In the genomic region with DNA sequence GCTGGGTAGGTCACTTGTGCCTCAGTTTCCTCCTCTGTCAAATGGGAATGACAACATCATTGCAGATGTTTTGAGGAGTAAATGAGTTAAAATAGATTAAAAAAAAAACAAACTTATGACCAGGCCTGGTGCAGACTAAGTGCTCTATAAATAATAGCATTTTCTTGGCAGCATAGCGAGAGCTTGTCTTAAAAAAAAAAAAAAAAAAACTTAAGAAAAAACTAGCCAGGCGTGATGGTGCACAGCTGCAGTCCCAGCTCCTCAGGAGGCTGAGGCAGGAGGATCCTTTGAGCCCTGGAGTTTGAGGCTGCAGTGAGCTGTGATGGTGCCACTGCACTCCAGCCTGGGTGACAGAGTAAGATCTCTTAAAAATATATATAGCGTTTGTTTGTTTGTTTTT, we compare ENCODE assay signal across 7 cellular contexts. TPM values are rescaled to one million over a fixed set of nuclear protein-coding genes. Genes with fewer than 3 reads are reported as not detected.
DNase-seq lines count a peak whose midpoint lies in the region; TF ChIP-seq lines count a peak whose summit lies in the region.
"Not testable (repeated sequence)": the region's sequence is repeated elsewhere in the genome, so short reads cannot be mapped to it uniquely, and the experiment has no call there.

No MANE protein-coding gene starts in this region.

- peaks cover 29 to 58% of the 10 kb centered on the region in 2 experiments for H3K4me1 ChIP-seq in neutrophil (ENCODE audit: control insufficient read depth in 1 of 2, insufficient read depth in 1 of 2, low read depth in 1 of 2, low read length in 1 of 2)
- H3K4me1 ChIP-seq in suprapubic skin, result peaks cover 66% of the 10 kb centered on the region

- H3K9me3 Mint-ChIP-seq in activated CD4-positive, alpha-beta T cell treated with anti-CD3 and anti-CD28 coated beads, Interleukin-2, amount 10 ng/mL, durations not matched to agents 7 days and 5 days; activated naive CD4-positive, alpha-beta T cell treated with anti-CD3 and anti-CD28 coated beads, Interleukin-2, amount 50 U/mL, for 24 hours; dendritic cell treated with granulocyte-macrophage colony-stimulating factor and Interleukin-4, amounts not matched to agents 40 ng/mL and 50 ng/mL, for 4 days; immature natural killer cell: not testable (repeated sequence)

- not testable (repeated sequence) for H3K4me3 ChIP-seq in HL-60 (replicated peaks; ENCODE audit: insufficient read depth, low read length); neutrophil (ENCODE audit: low read depth in 1 of 2, low read length in 1 of 2); suprapubic skin

- intact Hi-C loops in dendritic cell treated with granulocyte-macrophage colony-stimulating factor and Interleukin-4, amounts not matched to agents 40 ng/mL and 50 ng/mL, for 4 days (cut with micrococcal nuclease), result not testable (repeated sequence)

- WGBS in suprapubic skin, result 37% methylated on average over 3 of the region's 3 CpGs

- TF ChIP-seq CTCF in HL-60 (IDR thresholded peaks at IDR 0.05; ENCODE audit: insufficient read depth, low read length); neutrophil (IDR thresholded peaks at IDR 0.05); suprapubic skin (IDR thresholded peaks at IDR 0.05): not testable (repeated sequence)

- DNase-seq in HL-60 (ENCODE audit: low read depth in 1 of 2, low spot score in 1 of 2); activated CD4-positive, alpha-beta T cell treated with anti-CD3 and anti-CD28 coated beads, Interleukin-2, amount 10 ng/mL, durations not matched to agents 7 days and 5 days; suprapubic skin (ENCODE audit: low spot score in 2 of 2): not testable (repeated sequence)
- peak in 1 of 3 donors; percentile 3 for DNase-seq in immature natural killer cell

- not testable (repeated sequence) for H3K4me3 Mint-ChIP-seq in activated CD4-positive, alpha-beta T cell treated with anti-CD3 and anti-CD28 coated beads, Interleukin-2, amount 10 ng/mL, durations not matched to agents 7 days and 5 days; dendritic cell treated with granulocyte-macrophage colony-stimulating factor and Interleukin-4, amounts not matched to agents 40 ng/mL and 50 ng/mL, for 4 days
- peak overlapping the region; percentile 3 for H3K4me3 Mint-ChIP-seq in activated naive CD4-positive, alpha-beta T cell treated with anti-CD3 and anti-CD28 coated beads, Interleukin-2, amount 50 U/mL, for 24 hours
- H3K4me3 Mint-ChIP-seq in immature natural killer cell, result peak overlapping the region; percentile 19 to 98 (median 95)

- not testable (repeated sequence) for H3K9me3 ChIP-seq in neutrophil, suprapubic skin

- peaks cover 49% of the 10 kb centered on the region for H3K4me1 Mint-ChIP-seq in activated CD4-positive, alpha-beta T cell treated with anti-CD3 and anti-CD28 coated beads, Interleukin-2, amount 10 ng/mL, durations not matched to agents 7 days and 5 days
- H3K4me1 Mint-ChIP-seq in activated naive CD4-positive, alpha-beta T cell treated with anti-CD3 and anti-CD28 coated beads, Interleukin-2, amount 50 U/mL, for 24 hours, result peaks cover 44% of the 10 kb centered on the region
- H3K4me1 Mint-ChIP-seq in dendritic cell treated with granulocyte-macrophage colony-stimulating factor and Interleukin-4, amounts not matched to agents 40 ng/mL and 50 ng/mL, for 4 days (ENCODE audit: low read depth), result peaks cover 62% of the 10 kb centered on the region
- peaks cover 60 to 63% of the 10 kb centered on the region in 2 donors for H3K4me1 Mint-ChIP-seq in immature natural killer cell

- H3K27ac ChIP-seq in HL-60 (replicated peaks) (peak overlapping the region; percentile 98; the same call in 1 of the 2 replicates), neutrophil (peak overlapping the region; percentile 94), suprapubic skin (peak overlapping the region; percentile 83)

- POLR2A ChIA-PET in activated CD4-positive, alpha-beta T cell treated with anti-CD3 and anti-CD28 coated beads, Interleukin-2, amount 10 ng/mL, durations not matched to agents 7 days and 5 days (lab: Charles Lee), result not testable (repeated sequence)

- peaks cover 20% of the 10 kb centered on the region for H3K36me3 Mint-ChIP-seq in activated CD4-positive, alpha-beta T cell treated with anti-CD3 and anti-CD28 coated beads, Interleukin-2, amount 10 ng/mL, durations not matched to agents 7 days and 5 days (ENCODE audit: low read depth)
- not testable (repeated sequence) for H3K36me3 Mint-ChIP-seq in activated naive CD4-positive, alpha-beta T cell treated with anti-CD3 and anti-CD28 coated beads, Interleukin-2, amount 50 U/mL, for 24 hours
- H3K36me3 Mint-ChIP-seq in dendritic cell treated with granulocyte-macrophage colony-stimulating factor and Interleukin-4, amounts not matched to agents 40 ng/mL and 50 ng/mL, for 4 days (ENCODE audit: low read depth), result peaks cover 24% of the 10 kb centered on the region
- H3K36me3 Mint-ChIP-seq in immature natural killer cell, result peaks cover 3 to 18% (median 6%) of the 10 kb centered on the region in 3 donors

- not testable (repeated sequence) for H3K27me3 ChIP-seq in HL-60 (ENCODE audit: insufficient read depth, poor library complexity, severe bottlenecking); neutrophil; suprapubic skin

- H3K36me3 ChIP-seq in neutrophil, result peaks cover 10% of the 10 kb centered on the region
- H3K36me3 ChIP-seq in suprapubic skin, result not testable (repeated sequence)

- TF ChIP-seq EP300 in suprapubic skin (IDR thresholded peaks at IDR 0.05), result not testable (repeated sequence)

- CTCF ChIA-PET in activated CD4-positive, alpha-beta T cell treated with anti-CD3 and anti-CD28 coated beads, Interleukin-2, amount 10 ng/mL, durations not matched to agents 7 days and 5 days (lab: Charles Lee), result interaction anchor here (0.5 to 6.7 kb wide), 5 partner anchors 14 to 243 kb away, joined by 3 to 74 read pairs (median 13); a partner anchor contains a TSS

- not testable (repeated sequence) for TF ChIP-seq POLR2A in suprapubic skin (IDR thresholded peaks at IDR 0.05)

- peak overlapping the region; percentile 98 for H3K27ac Mint-ChIP-seq in activated CD4-positive, alpha-beta T cell treated with anti-CD3 and anti-CD28 coated beads, Interleukin-2, amount 10 ng/mL, durations not matched to agents 7 days and 5 days
- H3K27ac Mint-ChIP-seq in activated naive CD4-positive, alpha-beta T cell treated with anti-CD3 and anti-CD28 coated beads, Interleukin-2, amount 50 U/mL, for 24 hours, result peak overlapping the region; percentile 42
- peak overlapping the region; percentile 79 for H3K27ac Mint-ChIP-seq in dendritic cell treated with granulocyte-macrophage colony-stimulating factor and Interleukin-4, amounts not matched to agents 40 ng/mL and 50 ng/mL, for 4 days
- peak overlapping the region; percentile 92 to 99 (median 98) for H3K27ac Mint-ChIP-seq in immature natural killer cell

- not testable (repeated sequence) for H3K27me3 Mint-ChIP-seq in activated CD4-positive, alpha-beta T cell treated with anti-CD3 and anti-CD28 coated beads, Interleukin-2, amount 10 ng/mL, durations not matched to agents 7 days and 5 days; activated naive CD4-positive, alpha-beta T cell treated with anti-CD3 and anti-CD28 coated beads, Interleukin-2, amount 50 U/mL, for 24 hours; dendritic cell treated with granulocyte-macrophage colony-stimulating factor and Interleukin-4, amounts not matched to agents 40 ng/mL and 50 ng/mL, for 4 days
- peaks cover 22 to 48% (median 23%) of the 10 kb centered on the region in 3 donors for H3K27me3 Mint-ChIP-seq in immature natural killer cell (ENCODE audit: low read depth in 3 of 3)

RNA-seq across cellular contexts. Expression of a gene that starts 1.6 kb away (rescaled TPM):
- total RNA-seq in activated CD4-positive, alpha-beta T cell treated with anti-CD3 and anti-CD28 coated beads, Interleukin-2, amount 10 ng/mL, durations not matched to agents 7 days and 5 days, result 100 to 1,000 TPM; 304 to 310 TPM
- 100 to 1,000 TPM; 360 to 783 (median 485) TPM for polyA plus RNA-seq in immature natural killer cell
- total RNA-seq in suprapubic skin, result 10 to 100 TPM in 3 of 4 donors, 1 to 10 TPM in 1; 5.1 to 24.2 (median 11.5) TPM

RNA-seq across cellular contexts. Expression of a gene that starts 39.5 kb away (rescaled TPM):
- 100 to 1,000 TPM; 232 to 269 TPM for total RNA-seq in activated CD4-positive, alpha-beta T cell treated with anti-CD3 and anti-CD28 coated beads, Interleukin-2, amount 10 ng/mL, durations not matched to agents 7 days and 5 days
- 100 to 1,000 TPM; 117 to 177 (median 144) TPM for polyA plus RNA-seq in immature natural killer cell
- total RNA-seq in suprapubic skin, result 100 to 1,000 TPM in 3 of 4 donors, 10 to 100 TPM in 1; 80.9 to 149 (median 111) TPM

RNA-seq across cellular contexts. Expression of a gene that starts 53.4 kb away (rescaled TPM):
- total RNA-seq in activated CD4-positive, alpha-beta T cell treated with anti-CD3 and anti-CD28 coated beads, Interleukin-2, amount 10 ng/mL, durations not matched to agents 7 days and 5 days, result 100 to 1,000 TPM; 238 to 242 TPM
- polyA plus RNA-seq in immature natural killer cell, result 10 to 100 TPM; 74.3 to 94.6 (median 84.7) TPM
- 10 to 100 TPM in 3 of 4 donors, 1 to 10 TPM in 1; 8.6 to 21.2 (median 14.9) TPM for total RNA-seq in suprapubic skin

Comparison
In these comparisons a context has a peak if more than half of its experiments do, and no peak if none do; other contexts are left out.
1. H3K27ac Mint-ChIP-seq: peak in every context shown above with its lines; median percentile 98 in activated CD4-positive, alpha-beta T cell treated with anti-CD3 and anti-CD28 coated beads, Interleukin-2, amount 10 ng/mL, durations not matched to agents 7 days and 5 days; 98 in immature natural killer cell; 79 in dendritic cell treated with granulocyte-macrophage colony-stimulating factor and Interleukin-4, amounts not matched to agents 40 ng/mL and 50 ng/mL, for 4 days; 42 in activated naive CD4-positive, alpha-beta T cell treated with anti-CD3 and anti-CD28 coated beads, Interleukin-2, amount 50 U/mL, for 24 hours.
2. RNA of a gene that starts 1.6 kb away (total RNA-seq): 304 to 310 TPM in activated CD4-positive, alpha-beta T cell treated with anti-CD3 and anti-CD28 coated beads, Interleukin-2, amount 10 ng/mL, durations not matched to agents 7 days and 5 days; 5.1 to 24.2 TPM in suprapubic skin; every median in the first group is over 10 times any median in the second.
3. RNA of a gene that starts 53.4 kb away (total RNA-seq): 238 to 242 TPM in activated CD4-positive, alpha-beta T cell treated with anti-CD3 and anti-CD28 coated beads, Interleukin-2, amount 10 ng/mL, durations not matched to agents 7 days and 5 days; 8.6 to 21.2 TPM in suprapubic skin; every median in the first group is over 10 times any median in the second.
4. Peak in every context shown above with its lines, with median percentiles within 50 percentile points of each other: H3K27ac ChIP-seq.